In the genomic region with DNA sequence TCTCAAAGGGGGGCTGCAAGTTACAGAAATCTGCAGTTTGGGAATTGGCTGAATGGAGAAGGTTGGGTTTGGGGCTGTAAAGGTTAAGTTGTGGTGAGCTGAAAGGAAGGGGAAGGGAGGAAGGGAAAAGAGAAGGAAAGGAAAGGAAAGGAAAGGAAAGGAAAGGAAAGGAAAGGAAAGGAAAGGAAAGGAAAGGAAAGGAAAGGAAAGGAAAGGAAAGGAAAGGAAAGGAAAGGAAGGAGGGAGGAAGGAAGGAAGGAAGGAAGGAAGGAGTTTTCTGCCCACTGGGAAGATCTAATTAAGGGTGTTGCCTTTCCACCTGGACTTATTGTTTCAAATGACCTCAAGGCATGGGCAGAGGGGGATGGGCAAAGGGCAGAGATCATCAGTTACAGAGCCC, we compare ENCODE assay signal across 8 cellular contexts. TPM values are rescaled to one million over a fixed set of nuclear protein-coding genes. Genes with fewer than 3 reads are reported as not detected.
DNase-seq lines count a peak whose midpoint lies in the region; ATAC-seq, FAIRE-seq and TF ChIP-seq lines count a peak whose summit lies in the region.
"Not testable (repeated sequence)": the region's sequence is repeated elsewhere in the genome, so short reads cannot be mapped to it uniquely, and the experiment has no call there.
"Had no signal": no experiment of that assay in that cellular context is flagged by ENCODE, and none has a peak within 500 bp of the region (broad histone marks: within the 10 kb centered on the region; RNA-seq: fewer than 3 reads in every experiment).

No MANE protein-coding gene starts in this region.

- not testable (repeated sequence) for H3K9me3 ChIP-seq in HEK293 (ENCODE audit: control insufficient read depth, insufficient read depth, low read depth, low read length); K562 (replicated peaks; ENCODE audit: control insufficient read depth, insufficient read depth, low read depth, low read length)

- TF ChIP-seq CTCF in HEK293 (tag by site-specific recombination; IDR thresholded peaks at IDR 0.05); K562 (IDR thresholded peaks at IDR 0.05 in 2 of 3, conservative IDR thresholded peaks at IDR 0.05 in 1 of 3; ENCODE audit: insufficient read depth in 2 of 3, low read depth in 1 of 3, low read length in 3 of 3): not testable (repeated sequence)

- H3K4me3 ChIP-seq in HEK293 (ENCODE audit: low read depth, low read length); K562: not testable (repeated sequence)

- CTCF ChIA-PET in HEK293 (lab: Yijun Ruan, JAX) = interaction anchor here (0.7 to 1.0 kb wide), 2 partner anchors 28 to 40 kb away, joined by 3 read pairs; no protein-coding TSS in a partner anchor
- CTCF ChIA-PET in K562 (lab: Yijun Ruan, JAX; ENCODE audit: low intra/inter-chr PET ratio) = not testable (repeated sequence)

- POLR2A ChIA-PET in HEK293 (lab: Yijun Ruan, JAX); K562 (lab: Yijun Ruan, JAX): not testable (repeated sequence)

- not testable (repeated sequence) for H3K4me2 ChIP-seq in K562 (ENCODE audit: insufficient read depth, low read length)

- DNase-seq in K562 (ENCODE audit: extremely low read depth in 1 of 4, low spot score in 3 of 4) = not testable (repeated sequence)
- peak; percentile 6 for DNase-seq in ureter (ENCODE audit: low spot score)

- not testable (repeated sequence) for H3K79me2 ChIP-seq in K562 (ENCODE audit: control insufficient read depth, insufficient read depth, low read length)

- in situ Hi-C loops in K562 (cut with MboI) = not testable (repeated sequence)

- peaks cover 21 to 25% of the 10 kb centered on the region in 2 experiments; a peak in 4 of 5 replicates for H3K27me3 ChIP-seq in K562 (ENCODE audit: control insufficient read depth in 2 of 2, insufficient read depth in 2 of 2, low read length in 2 of 2)

- H4K20me1 ChIP-seq in K562 (replicated peaks; ENCODE audit: control insufficient read depth, insufficient read depth, low read length) = not testable (repeated sequence)

- not testable (repeated sequence) for H3K4me1 ChIP-seq in HEK293 (ENCODE audit: control insufficient read depth, insufficient read depth, low read length); K562 (replicated peaks in 1 of 2; ENCODE audit: control insufficient read depth in 2 of 2, insufficient read depth in 2 of 2, low read length in 2 of 2)

- BruUV-seq in K562 (replicated peaks; lab: Mats Ljungman, UMichigan) = not testable (repeated sequence)

- H3K27ac ChIP-seq in HEK293 (ENCODE audit: extremely low read depth, low read depth, low read length); K562 (ENCODE audit: extremely low read depth, low read depth, low read length): not testable (repeated sequence)

- H3K9me1 ChIP-seq in K562 (ENCODE audit: control insufficient read depth, insufficient read depth, low read length) = not testable (repeated sequence)

- intact Hi-C loops in K562 (cut with micrococcal nuclease) = not testable (repeated sequence)

- not testable (repeated sequence) for FAIRE-seq in K562 (lab: Jason Lieb, UNC)

- TF ChIP-seq RAD21 in K562 (CRISPR knock-in tag; conservative IDR thresholded peaks at IDR 0.05 in 1 of 2, IDR thresholded peaks at IDR 0.05 in 1 of 2) = not testable (repeated sequence)

- H3K9ac ChIP-seq in K562 (ENCODE audit: insufficient read depth in 1 of 2, low read depth in 2 of 2, low read length in 2 of 2) = not testable (repeated sequence)

- not testable (repeated sequence) for TF ChIP-seq POLR2A in K562 (conservative IDR thresholded peaks at IDR 0.05)

- not testable (repeated sequence) for TF ChIP-seq EP300 in K562 (IDR thresholded peaks at IDR 0.05; ENCODE audit: low read length)

- ATAC-seq in K562 = not testable (repeated sequence)

- H3K36me3 ChIP-seq in HEK293 (ENCODE audit: control insufficient read depth in 2 of 2, insufficient read depth in 1 of 2, low read length in 2 of 2); K562 (ENCODE audit: control insufficient read depth, insufficient read depth, low read length): not testable (repeated sequence)

- H2AFZ ChIP-seq in K562 (ENCODE audit: low read depth, low read length) = not testable (repeated sequence)

TF ChIP-seq in HEK293, 187 proteins besides CTCF, POLR2A, EP300 and RAD21:
- peak; percentile 93 for TF ChIP-seq PRDM1 (tag by site-specific recombination; IDR thresholded peaks at IDR 0.05)
- 0 out of 2 replicates have a peak, but pooled peaks have one; percentile 10 for TF ChIP-seq ZNF366 (tag by site-specific recombination; conservative IDR thresholded peaks at IDR 0.05)

TF ChIP-seq in K562, 482 proteins besides CTCF, POLR2A, EP300 and RAD21:
- TF ChIP-seq, protein P1, sequence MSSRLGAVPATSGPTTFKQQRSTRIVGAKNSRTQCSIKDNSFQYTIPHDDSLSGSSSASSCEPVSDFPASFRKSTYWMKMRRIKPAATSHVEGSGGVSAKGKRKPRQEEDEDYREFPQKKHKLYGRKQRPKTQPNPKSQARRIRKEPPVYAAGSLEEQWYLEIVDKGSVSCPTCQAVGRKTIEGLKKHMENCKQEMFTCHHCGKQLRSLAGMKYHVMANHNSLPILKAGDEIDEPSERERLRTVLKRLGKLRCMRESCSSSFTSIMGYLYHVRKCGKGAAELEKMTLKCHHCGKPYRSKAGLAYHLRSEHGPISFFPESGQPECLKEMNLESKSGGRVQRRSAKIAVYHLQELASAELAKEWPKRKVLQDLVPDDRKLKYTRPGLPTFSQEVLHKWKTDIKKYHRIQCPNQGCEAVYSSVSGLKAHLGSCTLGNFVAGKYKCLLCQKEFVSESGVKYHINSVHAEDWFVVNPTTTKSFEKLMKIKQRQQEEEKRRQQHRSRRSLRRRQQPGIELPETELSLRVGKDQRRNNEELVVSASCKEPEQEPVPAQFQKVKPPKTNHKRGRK (tag; IDR thresholded peaks at IDR 0.05) = 0 out of 2 replicates have a peak, but pooled peaks have one; percentile 36

RNA-seq across cellular contexts. Expression of a gene that starts 16.2 kb away (rescaled TPM):
- total RNA-seq in K562 (2011; cell fraction: chromatin; rRNA removed; ENCODE audit: low replicate concordance) = 0.83 and 0.92 TPM in 2 replicates
- 0.33 and 0.53 TPM in 2 replicates for total RNA-seq in K562 (2011; cell fraction: nucleolus; rRNA removed)
- 0.73 and 1.1 TPM in 2 replicates for total RNA-seq in K562 (2011; cell fraction: nucleoplasm; rRNA removed)
- total RNA-seq in K562 (2014; rRNA removed) (0.45 and 0.49 TPM in 2 replicates), K562 (2014; rRNA removed; fragmentation: Illumina TruSeq; extraction: Trizol) (0.44 and 0.45 TPM in 2 replicates), K562 (2015; rRNA removed; fragmentation: Illumina TruSeq; extraction: Trizol) (0.34 and 0.36 TPM in 2 replicates), K562 (2021) (1.00 and 1.1 TPM in 2 replicates), ureter (15.7 TPM)
- polyA plus RNA-seq in K562 (2011; rRNA removed) (0.26 and 0.54 TPM in 2 replicates), K562 (2014; fragmentation: Illumina TruSeq; extraction: Trizol) (0.51 and 0.58 TPM in 2 replicates), K562 (2014; fragmentation: Nextera tagmentation; extraction: Ambion mirVana) (under 1 TPM; 0.08 to 0.15 TPM), K562 (2014; rRNA removed) (0.42 and 0.74 TPM in 2 replicates)
- 0.56 and 1.3 TPM in 2 replicates for polyA plus RNA-seq in K562 (2011; cell fraction: cytosol; rRNA removed)
- 0.87 and 1.6 TPM in 2 replicates for polyA plus RNA-seq in K562 (2011; cell fraction: nucleus; rRNA removed)
- polyA plus RNA-seq in K562 (2012) = 0.27 and 1.2 TPM in 2 replicates
- 0.51 and 0.74 TPM in 2 replicates for polyA minus RNA-seq in K562 (2011; rRNA and poly(A)+ RNA removed)
- 0.48 and 0.73 TPM in 2 replicates for polyA minus RNA-seq in K562 (2011; cell fraction: cytosol; rRNA and poly(A)+ RNA removed)
- polyA minus RNA-seq in K562 (2011; cell fraction: nucleus; rRNA and poly(A)+ RNA removed) = 0.22 and 0.27 TPM in 2 replicates
- total RNA-seq: A673, B cell had no signal
- polyA plus RNA-seq: AG04450; CD4-positive, alpha-beta memory T cell; CD4-positive, CD25-positive, alpha-beta regulatory T cell had no signal
